23 cellular contexts compared by ENCODE assay signal in the genomic region with DNA sequence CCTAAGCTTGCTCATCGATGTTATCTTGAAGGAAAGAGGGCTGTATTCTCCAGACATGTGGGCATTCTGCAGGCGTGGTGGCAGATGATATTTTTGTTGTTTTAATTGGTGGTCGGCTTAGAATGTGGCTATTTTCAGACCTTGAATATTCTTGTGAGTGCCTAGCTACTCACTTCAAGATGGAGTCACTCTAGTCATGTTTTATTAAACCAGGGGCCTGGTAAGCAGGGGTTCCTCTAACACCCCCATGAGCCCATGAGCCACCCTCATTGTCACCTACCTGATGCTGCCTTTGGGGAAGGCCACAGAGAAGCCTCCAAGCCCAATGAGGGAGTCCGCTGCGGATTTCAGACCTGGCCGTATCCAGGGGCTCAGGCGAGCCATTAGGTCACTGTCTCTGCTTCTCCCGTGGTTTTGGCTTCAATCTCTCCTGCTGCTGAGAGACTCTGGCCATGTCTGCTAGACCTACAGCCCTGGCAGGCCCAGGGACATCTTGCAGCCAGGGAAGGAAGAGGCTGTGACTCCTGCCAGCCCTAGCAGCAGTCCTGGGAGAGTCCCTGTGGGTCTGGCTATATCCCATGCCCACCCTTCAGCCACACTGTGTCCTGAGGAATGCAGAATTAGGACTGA. TPM values are rescaled to one million over a fixed set of nuclear protein-coding genes. Genes with fewer than 3 reads are reported as not detected.
DNase-seq lines count a peak whose midpoint lies in the region; ATAC-seq and TF ChIP-seq lines count a peak whose summit lies in the region.
"Had no signal": no experiment of that assay in that cellular context is flagged by ENCODE, and none has a peak within 500 bp of the region (broad histone marks: within the 10 kb centered on the region; RNA-seq: fewer than 3 reads in every experiment).

No MANE protein-coding gene starts in this region.

- H3K79me2 ChIP-seq in trophoblast cell (ENCODE audit: control insufficient read depth, insufficient read depth, low read length, poor library complexity): no peaks in the 10 kb centered on the region

- POLR2A ChIA-PET in activated CD4-positive, alpha-beta T cell treated with anti-CD3 and anti-CD28 coated beads, Interleukin-2, amount 10 ng/mL, durations not matched to agents 7 days and 5 days (lab: Charles Lee): no interaction called here
- POLR2A ChIA-PET in IMR-90 (lab: Charles Lee; ENCODE audit: unreplicated experiment): no interaction called here

- peak overlapping the region; percentile 13 for H3K27ac Mint-ChIP-seq in activated CD4-positive, alpha-beta T cell treated with anti-CD3 and anti-CD28 coated beads, Interleukin-2, amount 10 ng/mL, durations not matched to agents 7 days and 5 days
- H3K27ac Mint-ChIP-seq: HFFc6 had no signal

- no peak overlapping the region for H3K23ac ChIP-seq in IMR-90 (ENCODE audit: low read depth, low read length)
- H3K23ac ChIP-seq in trophoblast cell (ENCODE audit: low read length): no peak overlapping the region

- BruUV-seq in IMR-90 (replicated peaks; lab: Mats Ljungman, UMichigan): no TSS peak

- H3K4me1 ChIP-seq in IMR-90 (ENCODE audit: control insufficient read depth, insufficient read depth, low read length): no peaks in the 10 kb centered on the region; the same call in 1 of the 2 replicates
- peaks cover 16 to 17% of the 10 kb centered on the region in 2 experiments for H3K4me1 ChIP-seq in trophoblast cell (ENCODE audit: control insufficient read depth in 1 of 2, insufficient read depth in 2 of 2, low read length in 2 of 2)

- no peaks in the 10 kb centered on the region for H4K20me1 ChIP-seq in IMR-90 (ENCODE audit: insufficient read depth, low read length)

- peak overlapping the region; percentile 18 for H2BK12ac ChIP-seq in trophoblast cell (ENCODE audit: low read length)

- H2AFZ ChIP-seq in IMR-90 (replicated peaks; ENCODE audit: low read length, poor library complexity) (peak overlapping the region; percentile 15), trophoblast cell (ENCODE audit: insufficient read depth, low read length, poor library complexity) (no peak overlapping the region)

- peaks cover 2% of the 10 kb centered on the region; the same call in 1 of the 2 replicates for H3K9me3 ChIP-seq in IMR-90 (ENCODE audit: control insufficient read depth, insufficient read depth, low read length)
- H3K9me3 ChIP-seq in trophoblast cell (ENCODE audit: insufficient read depth, low read depth, low read length): peaks cover 2% of the 10 kb centered on the region

- no peaks in the 10 kb centered on the region for H3K36me3 Mint-ChIP-seq in activated CD4-positive, alpha-beta T cell treated with anti-CD3 and anti-CD28 coated beads, Interleukin-2, amount 10 ng/mL, durations not matched to agents 7 days and 5 days (ENCODE audit: low read depth)
- H3K36me3 Mint-ChIP-seq: CD14-positive monocyte had no signal

- no peaks in the 10 kb centered on the region; the same call in 1 of the 2 replicates for H3K9me1 ChIP-seq in IMR-90 (ENCODE audit: insufficient read depth, low read length)

- in situ Hi-C loops in IMR-90 (cut with MboI; ENCODE audit: low sequenced_read_pairs): no loop called here

- H3K9me3 Mint-ChIP-seq in activated CD4-positive, alpha-beta T cell treated with anti-CD3 and anti-CD28 coated beads, Interleukin-2, amount 10 ng/mL, durations not matched to agents 7 days and 5 days: no peaks in the 10 kb centered on the region
- H3K9me3 Mint-ChIP-seq: HFFc6 had no signal

- H3K79me1 ChIP-seq in IMR-90 (ENCODE audit: low read depth in 1 of 2, low read length in 2 of 2) (no peaks in the 10 kb centered on the region), trophoblast cell (ENCODE audit: low read length) (peaks cover 8% of the 10 kb centered on the region)

- H3K27me3 ChIP-seq in IMR-90 (ENCODE audit: control insufficient read depth, insufficient read depth, low read length): peaks cover 1% of the 10 kb centered on the region; the same call in 1 of the 2 replicates
- no peaks in the 10 kb centered on the region for H3K27me3 ChIP-seq in trophoblast cell (ENCODE audit: insufficient read depth, low read length)

- H2BK15ac ChIP-seq in IMR-90 (ENCODE audit: low read depth, low read length): no peak overlapping the region

- DNase-seq in activated CD4-positive, alpha-beta T cell treated with anti-CD3 and anti-CD28 coated beads, Interleukin-2, amount 10 ng/mL, durations not matched to agents 7 days and 5 days: no peak
- no peak for DNase-seq in activated CD4-positive, alpha-beta T cell treated with anti-CD3 and anti-CD28 coated beads, Interleukin-2, amount 50 U/mL, for 4 hours
- DNase-seq in IMR-90: no peak
- DNase-seq in left ventricle myocardium superior: no peak
- DNase-seq in trophoblast cell: no peak
- no peak for DNase-seq in NCI-H526 (lab: John Stamatoyannopoulos, UW)
- no peak for DNase-seq in foreskin fibroblast
- DNase-seq: AML-193, COR-L47, DMS 273 treated with DMSO at 0.1 percent for 48 hours, DND-41, H7, HFFc6, NCI-H1417, NCI-H187 treated with DMSO at 0.1 percent for 48 hours, NCI-H2227 treated with DMSO at 0.1 percent for 48 hours, NCI-H510A treated with DMSO at 0.1 percent for 48 hours, NCI-H82, OCI-M1 had no signal

- H2BK5ac ChIP-seq in IMR-90 (ENCODE audit: low read depth, low read length, poor library complexity, severe bottlenecking): no peak overlapping the region
- H2BK5ac ChIP-seq in trophoblast cell (ENCODE audit: low read depth, low read length, poor library complexity): no peak overlapping the region

- H3K4me3 Mint-ChIP-seq in activated CD4-positive, alpha-beta T cell treated with anti-CD3 and anti-CD28 coated beads, Interleukin-2, amount 10 ng/mL, durations not matched to agents 7 days and 5 days: no peak overlapping the region
- H3K4me3 Mint-ChIP-seq: CD14-positive monocyte, HFFc6 had no signal

- H3K4me2 ChIP-seq in IMR-90 (ENCODE audit: low read depth, low read length) (no peak overlapping the region), trophoblast cell (ENCODE audit: low read length) (no peak overlapping the region)

- H3K36me3 ChIP-seq in IMR-90 (ENCODE audit: control insufficient read depth, insufficient read depth, low read length) (no peaks in the 10 kb centered on the region), trophoblast cell (ENCODE audit: control insufficient read depth in 1 of 2, insufficient read depth in 2 of 2, low read length in 2 of 2) (no peaks in the 10 kb centered on the region)

- H2BK20ac ChIP-seq in IMR-90 (ENCODE audit: low read depth, low read length): no peak overlapping the region

- H4K91ac ChIP-seq in IMR-90 (ENCODE audit: insufficient read depth, low read depth, low read length) (no peak overlapping the region), trophoblast cell (ENCODE audit: low read depth, low read length) (peak overlapping the region; percentile 55)

- no peak overlapping the region for H3K18ac ChIP-seq in IMR-90 (ENCODE audit: low read depth, low read length)
- H3K18ac ChIP-seq in trophoblast cell (ENCODE audit: low read length): no peak overlapping the region

- peaks cover 24% of the 10 kb centered on the region for H3K4me1 Mint-ChIP-seq in activated CD4-positive, alpha-beta T cell treated with anti-CD3 and anti-CD28 coated beads, Interleukin-2, amount 10 ng/mL, durations not matched to agents 7 days and 5 days

- H3K27ac ChIP-seq in IMR-90 (ENCODE audit: insufficient read depth, low read length): no peak overlapping the region
- H3K27ac ChIP-seq in trophoblast cell (ENCODE audit: low read depth, low read length): no peak overlapping the region
- H3K27ac ChIP-seq: 22Rv1 had no signal

- H2BK120ac ChIP-seq in IMR-90 (ENCODE audit: low read depth, low read length): no peak overlapping the region
- no peak overlapping the region for H2BK120ac ChIP-seq in trophoblast cell (ENCODE audit: insufficient read depth, low read length, poor library complexity)

- H3K14ac ChIP-seq in IMR-90 (replicated peaks; ENCODE audit: low read depth, low read length) (no peak overlapping the region), trophoblast cell (ENCODE audit: low read length) (no peak overlapping the region)

- H3K27me3 Mint-ChIP-seq in activated CD4-positive, alpha-beta T cell treated with anti-CD3 and anti-CD28 coated beads, Interleukin-2, amount 10 ng/mL, durations not matched to agents 7 days and 5 days: no peaks in the 10 kb centered on the region

- no peak for ATAC-seq in IMR-90 (ENCODE audit: low read depth)
- peak; percentile 17 for ATAC-seq in left ventricle myocardium superior
- ATAC-seq in HG03378 (IDR thresholded peaks at IDR 0.05; ENCODE audit: unreplicated experiment): no peak

- H4K8ac ChIP-seq in IMR-90 (ENCODE audit: low read depth in 2 of 2, low read length in 2 of 2): no peak overlapping the region
- no peak overlapping the region for H4K8ac ChIP-seq in trophoblast cell (ENCODE audit: low read depth, low read length)

- intact Hi-C loops in IMR-90 (cut with micrococcal nuclease): no loop called here
- intact Hi-C loops in left ventricle myocardium superior (cut with micrococcal nuclease): no loop called here

- CTCF ChIA-PET in activated CD4-positive, alpha-beta T cell treated with anti-CD3 and anti-CD28 coated beads, Interleukin-2, amount 10 ng/mL, durations not matched to agents 7 days and 5 days (lab: Charles Lee): interaction anchor here (0.6 to 1.4 kb wide), 3 partner anchors 30 to 226 kb away, joined by 3 read pairs; no protein-coding TSS in a partner anchor
- CTCF ChIA-PET in IMR-90 (lab: Yijun Ruan, JAX): no interaction called here

- H4K5ac ChIP-seq in IMR-90 (ENCODE audit: low read depth, low read length): no peak overlapping the region

- TF ChIP-seq POLR2A in IMR-90 (IDR thresholded peaks at IDR 0.05; ENCODE audit: low read depth, low read length): no peak

- no peak overlapping the region for H4K12ac ChIP-seq in trophoblast cell (ENCODE audit: low read depth, low read length)

- no peak overlapping the region for H2AK9ac ChIP-seq in IMR-90 (replicated peaks; ENCODE audit: low read depth, low read length, poor library complexity)

- WGBS in IMR-90 (ENCODE audit: extremely low coverage in 2 of 2, insufficient read length in 1 of 2), 2 experiments: 93% methylated on average over 5 of the region's 8 CpGs; no CpG with 5 or more reads in 1 of the 2 experiments
- no CpG with 5 or more reads among the region's 8 CpGs for WGBS in trophoblast cell (ENCODE audit: extremely low coverage, insufficient coverage, insufficient read length)

- H3K4me3 ChIP-seq in IMR-90 (ENCODE audit: insufficient read depth, low read depth, low read length): no peak overlapping the region
- H3K4me3 ChIP-seq in trophoblast cell (ENCODE audit: low read depth, low read length): no peak overlapping the region
- H3K4me3 ChIP-seq in foreskin fibroblast (ENCODE audit: low read depth in 1 of 2, low read length in 2 of 2): no peak overlapping the region

- dilution Hi-C loops in IMR-90 (cut with HindIII; ENCODE audit: low sequenced_read_pairs, unreplicated experiment): no loop called here

- TF ChIP-seq CTCF in IMR-90 (conservative IDR thresholded peaks at IDR 0.05; ENCODE audit: low read depth, low read length) (no peak), foreskin fibroblast (IDR thresholded peaks at IDR 0.05; ENCODE audit: low read depth, low read length) (no peak)

- no peak overlapping the region for H3K56ac ChIP-seq in IMR-90 (ENCODE audit: extremely low read depth, insufficient read depth, low read length)

- H3K9ac ChIP-seq in IMR-90 (ENCODE audit: low read depth, low read length) (no peak overlapping the region), trophoblast cell (ENCODE audit: low read length) (no peak overlapping the region)

- H3K4ac ChIP-seq in IMR-90 (ENCODE audit: low read depth, low read length) (no peak overlapping the region), trophoblast cell (ENCODE audit: low read depth, low read length) (no peak overlapping the region)

- TF ChIP-seq RAD21 in IMR-90 (IDR thresholded peaks at IDR 0.05; ENCODE audit: low read length): no peak

- H2AK5ac ChIP-seq in IMR-90 (ENCODE audit: low read depth, low read length) (no peak overlapping the region), trophoblast cell (ENCODE audit: low read length) (peak overlapping the region; percentile 39)

RNA-seq across cellular contexts. Expression of gene KLF11, which starts 16.3 kb away (rescaled TPM):
- total RNA-seq in activated CD4-positive, alpha-beta T cell treated with anti-CD3 and anti-CD28 coated beads, Interleukin-2, amount 10 ng/mL, durations not matched to agents 7 days and 5 days: 1 to 10 TPM; 7.2 to 8.6 TPM
- total RNA-seq in IMR-90 (2012; rRNA removed): 2.0 and 2.2 TPM in 2 replicates
- polyA plus RNA-seq in IMR-90 (2012; rRNA removed): 2.4 and 2.5 TPM in 2 replicates
- polyA plus RNA-seq in IMR-90 (2012; cell fraction: cytosol; rRNA removed): 2.4 TPM in 2 replicates
- polyA plus RNA-seq in IMR-90 (2012; cell fraction: nucleus; rRNA removed; ENCODE audit: low replicate concordance): 2.3 and 3.4 TPM in 2 replicates
- total RNA-seq in left ventricle myocardium superior: 25.8 TPM
- 4.4 and 4.5 TPM in 2 replicates for polyA plus RNA-seq in trophoblast cell (2013)

RNA-seq across cellular contexts. Expression of gene CYS1, which starts 53.2 kb away (rescaled TPM):
- under 1 TPM; 0.15 to 0.17 TPM for total RNA-seq in activated CD4-positive, alpha-beta T cell treated with anti-CD3 and anti-CD28 coated beads, Interleukin-2, amount 10 ng/mL, durations not matched to agents 7 days and 5 days
- total RNA-seq in IMR-90 (2012; rRNA removed): under 0.01 and 0.28 TPM in 2 replicates
- polyA plus RNA-seq in IMR-90 (2012; rRNA removed): 0.12 and 0.17 TPM in 2 replicates
- 0.17 and 0.27 TPM in 2 replicates for polyA plus RNA-seq in IMR-90 (2012; cell fraction: cytosol; rRNA removed)
- polyA plus RNA-seq in IMR-90 (2012; cell fraction: nucleus; rRNA removed; ENCODE audit: low replicate concordance): 0.06 and 0.14 TPM in 2 replicates
- 3.0 TPM for total RNA-seq in left ventricle myocardium superior
- polyA plus RNA-seq in trophoblast cell (2013): 0.53 and 0.71 TPM in 2 replicates
- total RNA-seq: HepG2 had no signal
- polyA plus RNA-seq: CD14-positive monocyte had no signal
